Comparison of ENCODE assay signal across 27 cellular contexts in the genomic region with DNA sequence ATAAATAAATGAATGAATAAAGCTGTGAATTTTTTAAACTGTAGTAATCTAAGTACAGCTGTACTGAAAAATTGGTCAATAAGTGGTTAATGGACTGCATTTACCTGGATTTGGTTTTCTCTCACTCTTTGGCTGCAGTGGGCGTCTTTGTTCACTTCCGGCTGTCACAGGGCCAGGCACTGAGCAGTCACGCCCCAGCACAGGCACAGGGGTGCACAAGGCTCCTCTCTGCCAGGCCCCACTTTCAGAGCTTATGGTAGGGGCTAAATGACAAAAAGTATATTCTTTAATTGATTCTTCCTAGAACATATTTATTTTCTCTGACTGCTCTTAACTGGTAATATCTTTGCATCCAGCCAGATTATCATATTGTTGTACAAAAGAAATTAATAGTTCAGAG.
"Had no signal": no experiment of that assay in that cellular context is flagged by ENCODE, and none has a peak within 500 bp of the region (broad histone marks: within the 10 kb centered on the region; RNA-seq: fewer than 3 reads in every experiment).

No MANE protein-coding gene starts in this region.

- H3K4me1 ChIP-seq: adrenal gland, body of pancreas, gastrocnemius medialis, left ventricle myocardium inferior, right lobe of liver, upper lobe of left lung had no signal

- H3K9me3 Mint-ChIP-seq: activated naive CD8-positive, alpha-beta T cell treated with anti-CD3 and anti-CD28 coated beads for 36 hours; activated T-cell treated with anti-CD3 and anti-CD28 coated beads, Interleukin-2, amount 50 U/mL, for 72 hours; natural killer cell treated with Interleukin-12 subunit alpha and Interleukin-12 subunit beta and Interleukin-15 and Interleukin-18, amount 100 ng/mL, for 72 hours; stimulated activated naive CD8-positive, alpha-beta T cell treated with anti-CD3 and anti-CD28 coated beads, Interleukin-15, amount 100 ng/mL, for 72 hours had no signal

- H3K4me3 ChIP-seq: adrenal gland, body of pancreas, cardiac muscle cell, coronary artery, dorsolateral prefrontal cortex, gastrocnemius medialis, left ventricle myocardium inferior, lung, right lobe of liver, upper lobe of left lung had no signal

- ATAC-seq: activated T-cell treated with anti-CD3 and anti-CD28 coated beads, Interleukin-2, amount 50 U/mL, for 72 hours; body of pancreas; gastrocnemius medialis; natural killer cell treated with Interleukin-12 subunit alpha and Interleukin-12 subunit beta and Interleukin-15 and Interleukin-18, amount 100 ng/mL, for 72 hours; right lobe of liver; stimulated activated naive CD8-positive, alpha-beta T cell treated with anti-CD3 and anti-CD28 coated beads, Interleukin-15, amount 100 ng/mL, for 72 hours had no signal

- H3K27ac ChIP-seq: adrenal gland, body of pancreas, cardiac muscle cell, coronary artery, dorsolateral prefrontal cortex, gastrocnemius medialis, left ventricle myocardium inferior, right lobe of liver, upper lobe of left lung had no signal

- DNase-seq: activated CD4-positive, alpha-beta T cell treated with anti-CD3 and anti-CD28 coated beads for 1 hour; activated CD4-positive, alpha-beta T cell treated with anti-CD3 and anti-CD28 coated beads, Interleukin-2, amount 50 U/mL, for 1 hour; activated effector memory CD4-positive, alpha-beta T cell treated with Interleukin-2 at 50 U/mL for 16 hours; activated naive CD4-positive, alpha-beta T cell treated with Interleukin-2 at 50 U/mL for 16 hours; activated naive CD8-positive, alpha-beta T cell treated with anti-CD3 and anti-CD28 coated beads for 36 hours; activated T-cell treated with anti-CD3 and anti-CD28 coated beads, Interleukin-2, amount 50 U/mL, for 72 hours; adrenal gland; aorta; body of pancreas; dorsolateral prefrontal cortex; effector memory CD4-positive, alpha-beta T cell; erythroblast; gastrocnemius medialis; glutamatergic neuron; left ventricle myocardium inferior; mesendoderm; right lobe of liver; stimulated activated CD4-positive, alpha-beta T cell treated with anti-CD3 and anti-CD28 coated beads, Interleukin-12 subunit alpha, Interleukin-12 subunit beta, amount 100 ng/mL, for 4 hours; stimulated activated CD4-positive, alpha-beta T cell treated with anti-CD3 and anti-CD28 coated beads, Interleukin-4, amount 100 ng/mL, for 1 hour; stimulated activated naive CD8-positive, alpha-beta T cell treated with anti-CD3 and anti-CD28 coated beads, Interleukin-15, amount 100 ng/mL, for 72 hours; substantia nigra; T-helper 2 cell; upper lobe of left lung had no signal

- H3K27me3 Mint-ChIP-seq: activated naive CD8-positive, alpha-beta T cell treated with anti-CD3 and anti-CD28 coated beads for 36 hours; natural killer cell treated with Interleukin-12 subunit alpha and Interleukin-12 subunit beta and Interleukin-15 and Interleukin-18, amount 100 ng/mL, for 72 hours; stimulated activated naive CD8-positive, alpha-beta T cell treated with anti-CD3 and anti-CD28 coated beads, Interleukin-15, amount 100 ng/mL, for 72 hours had no signal

- H3K4me1 Mint-ChIP-seq: activated naive CD8-positive, alpha-beta T cell treated with anti-CD3 and anti-CD28 coated beads for 36 hours had no signal

- H3K9me3 ChIP-seq: adrenal gland, body of pancreas, gastrocnemius medialis, left ventricle myocardium inferior, right lobe of liver, upper lobe of left lung had no signal

- H3K4me3 Mint-ChIP-seq: activated naive CD8-positive, alpha-beta T cell treated with anti-CD3 and anti-CD28 coated beads for 36 hours; activated T-cell treated with anti-CD3 and anti-CD28 coated beads, Interleukin-2, amount 50 U/mL, for 72 hours; natural killer cell treated with Interleukin-12 subunit alpha and Interleukin-12 subunit beta and Interleukin-15 and Interleukin-18, amount 100 ng/mL, for 72 hours; stimulated activated naive CD8-positive, alpha-beta T cell treated with anti-CD3 and anti-CD28 coated beads, Interleukin-15, amount 100 ng/mL, for 72 hours had no signal

- H3K27me3 ChIP-seq: adrenal gland, body of pancreas, cardiac muscle cell, dorsolateral prefrontal cortex, gastrocnemius medialis, right lobe of liver, upper lobe of left lung had no signal
